8 cellular contexts compared by ENCODE assay signal in genomic region chr1:84944767-84945486, GRCh38. TPM values are rescaled to one million over a fixed set of nuclear protein-coding genes. Genes with fewer than 3 reads are reported as not detected.
DNase-seq lines count a peak whose midpoint lies in the region; ATAC-seq and TF ChIP-seq lines count a peak whose summit lies in the region.

No MANE protein-coding gene starts in this region.

- no peaks in the 10 kb centered on the region for H3K36me3 ChIP-seq in NT2/D1 (ENCODE audit: insufficient read depth, insufficient read length, low read length)
- H3K36me3 ChIP-seq in esophagus muscularis mucosa = no peaks in the 10 kb centered on the region

- DNase-seq in DMS 273 (lab: John Stamatoyannopoulos, UW; ENCODE audit: unreplicated experiment) = peak; percentile 91
- peak; percentile 80 for DNase-seq in HT1080 (ENCODE audit: low read depth)
- DNase-seq in NT2/D1 (ENCODE audit: low read depth, low spot score) = peak; percentile 97
- DNase-seq in activated T-cell treated with anti-CD3 and anti-CD28 coated beads for 4 hours = peak; percentile 65
- no peak for DNase-seq in esophagus muscularis mucosa (ENCODE audit: extremely low spot score)
- DNase-seq in natural killer cell = peak; percentile 59

- H3K4me1 ChIP-seq in NT2/D1 (ENCODE audit: insufficient read depth, insufficient read length) (peaks cover 3% of the 10 kb centered on the region), esophagus muscularis mucosa (peaks cover 0 to 16% (median 12%) of the 10 kb centered on the region in 4 donors)

- H3K9me3 ChIP-seq in NT2/D1 (ENCODE audit: insufficient read depth, low read length) (0 out of 2 replicates have a peak, but pooled peaks cover 6% of the 10 kb centered on the region), esophagus muscularis mucosa (peaks cover 0 to 6% (median 0%) of the 10 kb centered on the region in 4 donors)

- H3K27me3 ChIP-seq in NT2/D1 (ENCODE audit: insufficient read depth, insufficient read length) (no peaks in the 10 kb centered on the region), esophagus muscularis mucosa (no peaks in the 10 kb centered on the region)

- no peak for TF ChIP-seq POLR2A in esophagus muscularis mucosa (IDR thresholded peaks at IDR 0.05; ENCODE audit: low read depth)

- 2% methylated on average over 6 of the region's 6 CpGs for WGBS in esophagus muscularis mucosa

- no peak for TF ChIP-seq EP300 in esophagus muscularis mucosa (IDR thresholded peaks at IDR 0.05)

- no peak overlapping the region for H3K9ac ChIP-seq in NT2/D1 (ENCODE audit: insufficient read length, low read depth)

- no peak overlapping the region for H3K4me3 ChIP-seq in NT2/D1 (ENCODE audit: insufficient read length, low read depth)
- peak overlapping the region; percentile 46 to 60 (median 52) for H3K4me3 ChIP-seq in esophagus muscularis mucosa

- H3K27ac Mint-ChIP-seq in natural killer cell = peak overlapping the region; percentile 96 to 99
- peak overlapping the region; percentile 92 for H3K27ac Mint-ChIP-seq in stimulated activated naive CD8-positive, alpha-beta T cell treated with anti-CD3 and anti-CD28 coated beads, Interleukin-15, Interleukin-2, amounts not matched to agents 100 ng/mL and 50 ng/mL, for 24 hours

- no peaks in the 10 kb centered on the region for H3K9me3 Mint-ChIP-seq in natural killer cell
- no peaks in the 10 kb centered on the region for H3K9me3 Mint-ChIP-seq in stimulated activated naive CD8-positive, alpha-beta T cell treated with anti-CD3 and anti-CD28 coated beads, Interleukin-15, Interleukin-2, amounts not matched to agents 100 ng/mL and 50 ng/mL, for 24 hours

- TF ChIP-seq CTCF in esophagus muscularis mucosa (IDR thresholded peaks at IDR 0.05) (peak; percentile 81 to 93 (median 92)), natural killer cell (IDR thresholded peaks at IDR 0.05) (peak; percentile 99)

- H3K36me3 Mint-ChIP-seq in natural killer cell = peaks cover 13% of the 10 kb centered on the region
- peaks cover 13% of the 10 kb centered on the region for H3K36me3 Mint-ChIP-seq in stimulated activated naive CD8-positive, alpha-beta T cell treated with anti-CD3 and anti-CD28 coated beads, Interleukin-15, Interleukin-2, amounts not matched to agents 100 ng/mL and 50 ng/mL, for 24 hours (ENCODE audit: low read depth)

- peaks cover 3 to 8% of the 10 kb centered on the region in 2 donors for H3K27me3 Mint-ChIP-seq in natural killer cell (ENCODE audit: low read depth in 2 of 2)
- H3K27me3 Mint-ChIP-seq in stimulated activated naive CD8-positive, alpha-beta T cell treated with anti-CD3 and anti-CD28 coated beads, Interleukin-15, Interleukin-2, amounts not matched to agents 100 ng/mL and 50 ng/mL, for 24 hours = no peaks in the 10 kb centered on the region

- peak overlapping the region; percentile 55 to 70 (median 60) for H3K27ac ChIP-seq in esophagus muscularis mucosa (replicated peaks in 1 of 4)

- H3K4me1 Mint-ChIP-seq in natural killer cell = peaks cover 12 to 18% of the 10 kb centered on the region in 2 donors
- H3K4me1 Mint-ChIP-seq in stimulated activated naive CD8-positive, alpha-beta T cell treated with anti-CD3 and anti-CD28 coated beads, Interleukin-15, Interleukin-2, amounts not matched to agents 100 ng/mL and 50 ng/mL, for 24 hours (ENCODE audit: low read depth) = peaks cover 22% of the 10 kb centered on the region

- peak overlapping the region; percentile 88 for H3K4me3 Mint-ChIP-seq in natural killer cell
- H3K4me3 Mint-ChIP-seq in stimulated activated naive CD8-positive, alpha-beta T cell treated with anti-CD3 and anti-CD28 coated beads, Interleukin-15, Interleukin-2, amounts not matched to agents 100 ng/mL and 50 ng/mL, for 24 hours = peak overlapping the region; percentile 82

- intact Hi-C loops in esophagus muscularis mucosa (cut with DNase I) (loop anchor here (5.0 to 10.0 kb wide), 3 partner anchors 80 to 312 kb away; partner anchors contain the start of gene C1orf52), natural killer cell (cut with micrococcal nuclease) (loop anchor here (1.0 to 2.0 kb wide), 4 partner anchors 82 to 800 kb away; partner anchors contain the start of genes C1orf52 and PRKACB)

- ATAC-seq in GM21381 (IDR thresholded peaks at IDR 0.05; ENCODE audit: unreplicated experiment) = peak; percentile 86
- ATAC-seq in natural killer cell = peak; percentile 93 to 98 (median 93)

RNA-seq across cellular contexts. Expression of gene LPAR3, which starts 51.9 kb away (rescaled TPM):
- total RNA-seq in HT1080 (2014; rRNA removed; shearing (Covaris generic)) = 2.2 and 4.1 TPM in 2 replicates
- polyA plus RNA-seq in HT1080 (2015; cell fraction: cytosol; rRNA removed) = 8.7 and 10.0 TPM in 2 replicates
- polyA plus RNA-seq in HT1080 (2015; cell fraction: nucleus; rRNA removed) = 4.1 and 4.9 TPM in 2 replicates
- total RNA-seq in esophagus muscularis mucosa = under 1 TPM in 2 of 4 donors, not detected in 2; 0.19 to 0.33 TPM
- under 1 TPM in 2 of 3 donors, not detected in 1; 0.48 to 0.64 TPM for total RNA-seq in natural killer cell

RNA-seq across cellular contexts. Expression of gene MCOLN2, which starts 52.0 kb away (rescaled TPM):
- total RNA-seq in HT1080 (2014; rRNA removed; shearing (Covaris generic)) = 13.1 and 14.9 TPM in 2 replicates
- 3.2 and 3.5 TPM in 2 replicates for polyA plus RNA-seq in HT1080 (2015; cell fraction: cytosol; rRNA removed)
- 15.2 and 20.4 TPM in 2 replicates for polyA plus RNA-seq in HT1080 (2015; cell fraction: nucleus; rRNA removed)
- total RNA-seq in esophagus muscularis mucosa = under 1 TPM; under 0.01 to 0.83 (median 0.18) TPM
- 10 to 100 TPM in 1 of 3 donors, 1 to 10 TPM in 1, under 1 TPM in 1; 0.84 to 23.9 (median 3.8) TPM for total RNA-seq in natural killer cell
